In genomic region chr15:99210334-99210733, GRCh38 we compare ENCODE assay signal across 25 cellular contexts. TPM values are rescaled to one million over a fixed set of nuclear protein-coding genes. Genes with fewer than 3 reads are reported as not detected.
DNase-seq lines count a peak whose midpoint lies in the region; ATAC-seq and TF ChIP-seq lines count a peak whose summit lies in the region.
"Had no signal": no experiment of that assay in that cellular context is flagged by ENCODE, and none has a peak within 500 bp of the region (broad histone marks: within the 10 kb centered on the region; RNA-seq: fewer than 3 reads in every experiment).

No MANE protein-coding gene starts in this region.

- H2AK5ac ChIP-seq in IMR-90 (ENCODE audit: low read depth, low read length): no peak overlapping the region

- H3K27me3 Mint-ChIP-seq in T-helper 17 cell: peaks cover 31% of the 10 kb centered on the region

- H3K56ac ChIP-seq in IMR-90 (ENCODE audit: extremely low read depth, insufficient read depth, low read length): no peak overlapping the region

- H3K9me1 ChIP-seq in IMR-90 (ENCODE audit: insufficient read depth, low read length): 0 out of 2 replicates have a peak, but pooled peaks cover 3% of the 10 kb centered on the region

- POLR2A ChIA-PET in IMR-90 (lab: Charles Lee; ENCODE audit: unreplicated experiment): no interaction called here

- intact Hi-C loops in IMR-90 (cut with micrococcal nuclease): loop anchor here (5.0 to 10.0 kb wide), 3 partner anchors 88 to 696 kb away; no protein-coding TSS in a partner anchor

- TF ChIP-seq POLR2A in IMR-90 (IDR thresholded peaks at IDR 0.05; ENCODE audit: low read depth, low read length): no peak

- no peak overlapping the region for H4K8ac ChIP-seq in IMR-90 (ENCODE audit: low read depth in 2 of 2, low read length in 2 of 2)

- no peaks in the 10 kb centered on the region for H3K9me2 ChIP-seq in hepatocyte (replicated peaks; ENCODE audit: insufficient read depth)

- H2AK9ac ChIP-seq in IMR-90 (replicated peaks; ENCODE audit: low read depth, low read length, poor library complexity): no peak overlapping the region

- H3K36me3 ChIP-seq in IMR-90 (ENCODE audit: control insufficient read depth, insufficient read depth, low read length) (0 out of 2 replicates have a peak, but pooled peaks cover 1% of the 10 kb centered on the region), hepatocyte (replicated peaks; ENCODE audit: insufficient read depth, low read depth) (no peaks in the 10 kb centered on the region), stomach smooth muscle (ENCODE audit: control insufficient read depth in 2 of 2, insufficient read depth in 2 of 2, low read length in 2 of 2) (peaks cover 0 to 4% of the 10 kb centered on the region in 2 donors), BE2C (no peaks in the 10 kb centered on the region)

- no peak overlapping the region for H3K4me3 ChIP-seq in IMR-90 (ENCODE audit: insufficient read depth, low read depth, low read length)
- H3K4me3 ChIP-seq in hepatocyte: no peak overlapping the region
- H3K4me3 ChIP-seq in stomach smooth muscle (ENCODE audit: low read length in 2 of 2): no peak overlapping the region
- H3K4me3 ChIP-seq in BE2C (ENCODE audit: low read depth, low read length): no peak overlapping the region
- H3K4me3 ChIP-seq: GM12878, GM23338, PC-9 had no signal

- H3K27ac ChIP-seq in IMR-90 (ENCODE audit: insufficient read depth, low read length) (no peak overlapping the region), hepatocyte (peak overlapping the region; percentile 15), stomach smooth muscle (ENCODE audit: low read length) (peak overlapping the region; percentile 88)
- H3K27ac ChIP-seq: C4-2B, HL-60, PC-9 had no signal

- BruUV-seq in IMR-90 (replicated peaks; lab: Mats Ljungman, UMichigan): no TSS peak

- H3K79me2 ChIP-seq in hepatocyte: no peaks in the 10 kb centered on the region

- CTCF ChIA-PET in IMR-90 (lab: Yijun Ruan, JAX): interaction anchor here (1.3 kb wide), 1 partner anchor 105 kb away, joined by 6 read pairs; no protein-coding TSS in a partner anchor

- peaks cover 5% of the 10 kb centered on the region; the same call in 1 of the 2 replicates for H4K20me1 ChIP-seq in IMR-90 (ENCODE audit: insufficient read depth, low read length)
- no peaks in the 10 kb centered on the region for H4K20me1 ChIP-seq in hepatocyte (ENCODE audit: insufficient read depth, poor library complexity, severe bottlenecking)

- H3K27ac Mint-ChIP-seq in T-helper 17 cell: peak overlapping the region; percentile 47
- H3K27ac Mint-ChIP-seq: CD8-positive, alpha-beta memory T cell; GM23338; H9 had no signal

- H2AFZ ChIP-seq in IMR-90 (replicated peaks; ENCODE audit: low read length, poor library complexity) (no peak overlapping the region), hepatocyte (no peak overlapping the region)
- H2AFZ ChIP-seq: GM23338, PC-9 had no signal

- H3K9me3 ChIP-seq in IMR-90 (ENCODE audit: control insufficient read depth, insufficient read depth, low read length) (no peaks in the 10 kb centered on the region), T-helper 17 cell (ENCODE audit: control insufficient read depth, low read length, poor library complexity, severe bottlenecking) (no peaks in the 10 kb centered on the region), hepatocyte (ENCODE audit: low read depth) (no peaks in the 10 kb centered on the region), stomach smooth muscle (ENCODE audit: control insufficient read depth in 2 of 2, low read length in 2 of 2) (no peaks in the 10 kb centered on the region), BE2C (no peaks in the 10 kb centered on the region)

- H4K91ac ChIP-seq in IMR-90 (ENCODE audit: insufficient read depth, low read depth, low read length): no peak overlapping the region

- H2BK5ac ChIP-seq in IMR-90 (ENCODE audit: low read depth, low read length, poor library complexity, severe bottlenecking): no peak overlapping the region

- TF ChIP-seq RAD21 in IMR-90 (IDR thresholded peaks at IDR 0.05; ENCODE audit: low read length): no peak

- H3K14ac ChIP-seq in IMR-90 (replicated peaks; ENCODE audit: low read depth, low read length): peak overlapping the region; percentile 61; the same call in 1 of the 2 replicates

- ATAC-seq in IMR-90 (ENCODE audit: low read depth) (no peak), T-helper 17 cell (no peak), HG03457 (IDR thresholded peaks at IDR 0.05; ENCODE audit: unreplicated experiment) (no peak)
- ATAC-seq: GM12878, GM23338 had no signal

- H4K5ac ChIP-seq in IMR-90 (ENCODE audit: low read depth, low read length): no peak overlapping the region

- no peaks in the 10 kb centered on the region; a peak in 2 of 4 replicates for H3K79me1 ChIP-seq in IMR-90 (ENCODE audit: low read depth in 1 of 2, low read length in 2 of 2)

- H2BK120ac ChIP-seq in IMR-90 (ENCODE audit: low read depth, low read length): no peak overlapping the region

- dilution Hi-C loops in IMR-90 (cut with HindIII; ENCODE audit: low sequenced_read_pairs, unreplicated experiment): loop anchor here (25.0 kb wide), 1 partner anchor 98 kb away; the partner anchor contains the start of gene SYNM

- H2BK15ac ChIP-seq in IMR-90 (ENCODE audit: low read depth, low read length): no peak overlapping the region

- no peaks in the 10 kb centered on the region for H3K4me1 ChIP-seq in IMR-90 (ENCODE audit: control insufficient read depth, insufficient read depth, low read length)
- no peaks in the 10 kb centered on the region for H3K4me1 ChIP-seq in hepatocyte (ENCODE audit: insufficient read depth)
- no peaks in the 10 kb centered on the region for H3K4me1 ChIP-seq in stomach smooth muscle (ENCODE audit: control insufficient read depth, insufficient read depth, low read length)
- peaks cover 6% of the 10 kb centered on the region for H3K4me1 ChIP-seq in BE2C

- H3K4me2 ChIP-seq in IMR-90 (ENCODE audit: low read depth, low read length): no peak overlapping the region
- no peak overlapping the region for H3K4me2 ChIP-seq in hepatocyte
- H3K4me2 ChIP-seq: GM23338, PC-9 had no signal

- H3K18ac ChIP-seq in IMR-90 (ENCODE audit: low read depth, low read length): no peak overlapping the region

- in situ Hi-C loops in IMR-90 (cut with MboI; ENCODE audit: low sequenced_read_pairs): loop anchor here (5.0 to 25.0 kb wide), 2 partner anchors 113 to 773 kb away; no protein-coding TSS in a partner anchor

- peaks cover 2% of the 10 kb centered on the region for H3K36me3 Mint-ChIP-seq in T-helper 17 cell (ENCODE audit: low read depth)
- H3K36me3 Mint-ChIP-seq: CD8-positive, alpha-beta memory T cell had no signal

- no peak overlapping the region for H3K9ac ChIP-seq in IMR-90 (ENCODE audit: low read depth, low read length)
- H3K9ac ChIP-seq in stomach smooth muscle (ENCODE audit: low read length in 2 of 2): no peak overlapping the region

- no peaks in the 10 kb centered on the region for H3K4me1 Mint-ChIP-seq in T-helper 17 cell
- H3K4me1 Mint-ChIP-seq: CD8-positive, alpha-beta memory T cell; GM23338; H9 had no signal

- no peak overlapping the region; the same call in 1 of the 2 replicates for H3K4ac ChIP-seq in IMR-90 (ENCODE audit: low read depth, low read length)

- TF ChIP-seq CTCF in IMR-90 (conservative IDR thresholded peaks at IDR 0.05; ENCODE audit: low read depth, low read length) (no peak), hepatocyte (IDR thresholded peaks at IDR 0.05; ENCODE audit: poor library complexity) (no peak), BE2C (IDR thresholded peaks at IDR 0.05; ENCODE audit: low read depth, low read length) (no peak)

- H2BK20ac ChIP-seq in IMR-90 (ENCODE audit: low read depth, low read length): peak overlapping the region; percentile 70; the same call in 1 of the 2 replicates

- H3K23ac ChIP-seq in IMR-90 (ENCODE audit: low read depth, low read length): no peak overlapping the region

- DNase-seq in IMR-90 (no peak), T-helper 17 cell (no peak), hepatocyte (ENCODE audit: low spot score) (no peak), BE2C (no peak)
- DNase-seq in activated CD4-positive, CD25-positive, alpha-beta regulatory T cell treated with anti-CD3 and anti-CD28 coated beads, Interleukin-2, amount 50 U/mL, for 72 hours: no peak
- DNase-seq: CD8-positive, alpha-beta memory T cell; DMS 273 treated with DMSO at 0.1 percent for 48 hours; DMS79; EL; GDM1; H9; NCI-H1048; NCI-H1417; NCI-H1694; NCI-H2029 treated with DMSO at 0.1 percent for 48 hours; NCI-H446 treated with DMSO at 0.1 percent for 48 hours; NCI-H526; PC-9; Right ventricle myocardium superior had no signal

- H3K27me3 ChIP-seq in IMR-90 (ENCODE audit: control insufficient read depth, insufficient read depth, low read length): no peaks in the 10 kb centered on the region
- H3K27me3 ChIP-seq in hepatocyte: no peaks in the 10 kb centered on the region
- no peaks in the 10 kb centered on the region for H3K27me3 ChIP-seq in stomach smooth muscle (ENCODE audit: control insufficient read depth in 1 of 2, insufficient read depth in 2 of 2, low read length in 2 of 2)
- H3K27me3 ChIP-seq in BE2C: no peaks in the 10 kb centered on the region

- H3K4me3 Mint-ChIP-seq in T-helper 17 cell: no peak overlapping the region
- H3K4me3 Mint-ChIP-seq: CD8-positive, alpha-beta memory T cell; GM23338; H9 had no signal

TF ChIP-seq in IMR-90, 13 proteins besides CTCF, POLR2A, EP300 and RAD21 (continues in another document):
- no peak for TF ChIP-seq MXI1 (IDR thresholded peaks at IDR 0.05; ENCODE audit: borderline replicate concordance, low read depth, low read length)
- TF ChIP-seq SMC3 (IDR thresholded peaks at IDR 0.05; ENCODE audit: low read depth, low read length): no peak
- no peak for TF ChIP-seq CEBPB (IDR thresholded peaks at IDR 0.05; ENCODE audit: low read depth, low read length)
- no peak for TF ChIP-seq MAFK (IDR thresholded peaks at IDR 0.05; ENCODE audit: low read depth, low read length)
- TF ChIP-seq RFX5 (IDR thresholded peaks at IDR 0.05; ENCODE audit: low read depth, low read length): no peak

RNA-seq across cellular contexts. Expression of gene TTC23, which starts 39.0 kb away (rescaled TPM):
- total RNA-seq in IMR-90 (2012; rRNA removed) (28.3 and 29.8 TPM in 2 replicates), T-helper 17 cell (under 1 TPM in 1 of 2 donors, not detected in 1; 0.30 TPM), hepatocyte (33.2 and 46.3 TPM in 2 replicates)
- polyA plus RNA-seq in IMR-90 (2012; rRNA removed) (5.2 and 7.8 TPM in 2 replicates), hepatocyte (31.3 and 40.4 TPM in 2 replicates)
- 2.1 and 3.0 TPM in 2 replicates for polyA plus RNA-seq in IMR-90 (2012; cell fraction: cytosol; rRNA removed)
- 6.6 and 9.5 TPM in 2 replicates for polyA plus RNA-seq in IMR-90 (2012; cell fraction: nucleus; rRNA removed; ENCODE audit: low replicate concordance)
- polyA plus RNA-seq in BE2C (2012; ENCODE audit: insufficient read depth, insufficient read length, low read depth): 14.5 TPM

RNA-seq across cellular contexts. Expression of gene LRRC28, which starts 40.9 kb away (rescaled TPM):
- total RNA-seq in IMR-90 (2012; rRNA removed) (17.5 and 21.1 TPM in 2 replicates), T-helper 17 cell (10 to 100 TPM; 12.6 to 15.6 TPM), hepatocyte (55.5 and 63.5 TPM in 2 replicates)
- polyA plus RNA-seq in IMR-90 (2012; rRNA removed) (10.3 and 12.7 TPM in 2 replicates), hepatocyte (32.1 and 33.3 TPM in 2 replicates)
- polyA plus RNA-seq in IMR-90 (2012; cell fraction: cytosol; rRNA removed): 5.9 and 6.3 TPM in 2 replicates
- polyA plus RNA-seq in IMR-90 (2012; cell fraction: nucleus; rRNA removed; ENCODE audit: low replicate concordance): 1.9 and 12.6 TPM in 2 replicates
- polyA plus RNA-seq in BE2C (2012; ENCODE audit: insufficient read depth, insufficient read length, low read depth): 13.2 TPM

Comparison
In these comparisons a context has a peak if more than half of its experiments do, and no peak if none do; other contexts are left out.
1. RNA of gene TTC23, which starts 39.0 kb away (total RNA-seq): 33.2 to 46.3 TPM in hepatocyte and 28.3 to 29.8 TPM in IMR-90; 0.30 TPM in T-helper 17 cell; every median in the first group is over 10 times any median in the second.